In genomic region chr10:71378341-71379117, GRCh38 we compare ENCODE assay signal across 15 cellular contexts. TPM values are rescaled to one million over a fixed set of nuclear protein-coding genes. Genes with fewer than 3 reads are reported as not detected.
DNase-seq lines count a peak whose midpoint lies in the region; ATAC-seq and TF ChIP-seq lines count a peak whose summit lies in the region.
"Had no signal": no experiment of that assay in that cellular context is flagged by ENCODE, and none has a peak within 500 bp of the region (broad histone marks: within the 10 kb centered on the region; RNA-seq: fewer than 3 reads in every experiment).

No MANE protein-coding gene starts in this region.

- no peaks in the 10 kb centered on the region for H3K36me3 Mint-ChIP-seq in MCF 10A (ENCODE audit: insufficient read depth, unreplicated experiment)
- H3K36me3 Mint-ChIP-seq: activated naive CD4-positive, alpha-beta T cell treated with anti-CD3 and anti-CD28 coated beads, Interleukin-2, amount 10 ng/mL, durations not matched to agents 7 days and 5 days had no signal

- BruUV-seq in MCF 10A (replicated peaks; lab: Mats Ljungman, UMichigan) (no TSS peak), PC-3 (replicated peaks; lab: Mats Ljungman, UMichigan) (no TSS peak)

- POLR2A ChIA-PET in MCF 10A (lab: Yijun Ruan, JAX) = interaction anchor here (0.9 to 4.7 kb wide), 7 partner anchors 13 to 473 kb away, joined by 3 to 34 read pairs (median 6); partner anchors contain the start of genes PSAP and SLC29A3
- POLR2A ChIA-PET in PC-3 (lab: Charles Lee; ENCODE audit: unreplicated experiment) = no interaction called here

- no peak overlapping the region for H2AFZ ChIP-seq in PC-3 (ENCODE audit: low read length)

- intact Hi-C loops in breast epithelium (cut with DNase I; ENCODE audit: low total_unique reads) = loop anchor here (10.0 kb wide), 1 partner anchor 436 kb away; no protein-coding TSS in a partner anchor
- intact Hi-C loops in MCF 10A (cut with micrococcal nuclease) = no loop called here
- intact Hi-C loops in left colon (cut with DNase I, micrococcal nuclease) = loop anchor here in 1 of 2 donors (5.0 kb wide), 1 partner anchor 329 kb away; no protein-coding TSS in a partner anchor
- intact Hi-C loops in PC-3 (cut with micrococcal nuclease) = no loop called here
- intact Hi-C loops in upper lobe of right lung (cut with DNase I) = no loop called here

- no peak for TF ChIP-seq CTCF in breast epithelium (IDR thresholded peaks at IDR 0.05)
- TF ChIP-seq CTCF in MCF 10A (IDR thresholded peaks at IDR 0.05; ENCODE audit: unreplicated experiment) = no peak
- no peak for TF ChIP-seq CTCF in PC-3 (conservative IDR thresholded peaks at IDR 0.05; ENCODE audit: low read depth, low read length)
- no peak for TF ChIP-seq CTCF in upper lobe of right lung (IDR thresholded peaks at IDR 0.05)

- no peaks in the 10 kb centered on the region for H3K9me2 ChIP-seq in PC-3 (replicated peaks; ENCODE audit: low read length)

- ATAC-seq in left colon (peak; percentile 26), PC-3 (no peak), upper lobe of right lung (no peak)

- CTCF ChIA-PET in MCF 10A (lab: Yijun Ruan, JAX) (interaction anchor here (0.6 to 2.8 kb wide), 11 partner anchors 12 to 848 kb away, joined by 3 to 17 read pairs (median 4); partner anchors contain the start of gene SLC29A3), PC-3 (lab: Charles Lee) (interaction anchor here (0.6 to 0.8 kb wide), 2 partner anchors 59 to 88 kb away, joined by 3 to 4 read pairs; partner anchors contain the start of gene SLC29A3)

- H3K9ac ChIP-seq in PC-3 (ENCODE audit: low read length) = no peak overlapping the region

- H3K4me1 ChIP-seq in breast epithelium (no peaks in the 10 kb centered on the region), PC-3 (ENCODE audit: insufficient read depth, low read length) (peaks cover 9% of the 10 kb centered on the region), upper lobe of right lung (peaks cover 14% of the 10 kb centered on the region)

- no peaks in the 10 kb centered on the region for H4K20me1 ChIP-seq in PC-3 (ENCODE audit: low read length)

- no peak overlapping the region for H3K4me3 Mint-ChIP-seq in MCF 10A (ENCODE audit: unreplicated experiment)
- H3K4me3 Mint-ChIP-seq: nephron progenitor cell had no signal

- peaks cover 7% of the 10 kb centered on the region for H3K4me1 Mint-ChIP-seq in MCF 10A (ENCODE audit: insufficient read depth, unreplicated experiment)

- DNase-seq in breast epithelium (ENCODE audit: low spot score in 2 of 2) (no peak), MCF 10A (ENCODE audit: unreplicated experiment) (no peak), SKM-1 (lab: John Stamatoyannopoulos, UW; ENCODE audit: unreplicated experiment) (peak; percentile 62), left colon (no peak), PC-3 (no peak), upper lobe of right lung (no peak), NCI-H2029 (lab: John Stamatoyannopoulos, UW) (no peak)
- DNase-seq in activated CD4-positive, alpha-beta T cell treated with anti-CD3 and anti-CD28 coated beads for 1 hour = no peak
- DNase-seq: activated CD4-positive, alpha-beta T cell treated with anti-CD3 and anti-CD28 coated beads, Interleukin-2, amount 50 U/mL, for 1 hour; activated naive CD4-positive, alpha-beta T cell treated with anti-CD3 and anti-CD28 coated beads, Interleukin-2, amount 10 ng/mL, durations not matched to agents 7 days and 5 days; cerebellar nuclear complex; nephron progenitor cell; SHP77 treated with DMSO at 0.1 percent for 48 hours; stimulated activated CD4-positive, alpha-beta T cell treated with anti-CD3 and anti-CD28 coated beads, Interleukin-12 subunit alpha, Interleukin-12 subunit beta, amount 100 ng/mL, for 4 hours had no signal

- H3K27me3 Mint-ChIP-seq in MCF 10A (ENCODE audit: insufficient read depth, unreplicated experiment) = no peaks in the 10 kb centered on the region

- H3K9me3 ChIP-seq in breast epithelium (no peaks in the 10 kb centered on the region), PC-3 (ENCODE audit: low read length) (no peaks in the 10 kb centered on the region), upper lobe of right lung (no peaks in the 10 kb centered on the region)
- H3K9me3 ChIP-seq: A549 had no signal

- peak overlapping the region; percentile 40 to 91 for H3K27ac ChIP-seq in breast epithelium
- H3K27ac ChIP-seq in PC-3 (ENCODE audit: low read length) = no peak overlapping the region
- H3K27ac ChIP-seq in upper lobe of right lung = no peak overlapping the region

- no peak overlapping the region for H3K4me2 ChIP-seq in PC-3 (ENCODE audit: low read length)

- no peak overlapping the region for H3K4me3 ChIP-seq in breast epithelium
- no peak overlapping the region for H3K4me3 ChIP-seq in PC-3 (ENCODE audit: low read length)
- H3K4me3 ChIP-seq in upper lobe of right lung = no peak overlapping the region
- H3K4me3 ChIP-seq: A549 had no signal

- H3K27ac Mint-ChIP-seq in MCF 10A (ENCODE audit: low read depth, unreplicated experiment) = no peak overlapping the region
- H3K27ac Mint-ChIP-seq: activated naive CD4-positive, alpha-beta T cell treated with anti-CD3 and anti-CD28 coated beads, Interleukin-2, amount 10 ng/mL, durations not matched to agents 7 days and 5 days; nephron progenitor cell had no signal

- H3K36me3 ChIP-seq in breast epithelium (no peaks in the 10 kb centered on the region), PC-3 (ENCODE audit: low read depth, low read length) (no peaks in the 10 kb centered on the region), upper lobe of right lung (no peaks in the 10 kb centered on the region)

- H3K79me2 ChIP-seq in PC-3 (ENCODE audit: low read length) = no peaks in the 10 kb centered on the region

- no peaks in the 10 kb centered on the region for H3K27me3 ChIP-seq in breast epithelium
- no peaks in the 10 kb centered on the region for H3K27me3 ChIP-seq in PC-3 (ENCODE audit: low read length)
- no peaks in the 10 kb centered on the region for H3K27me3 ChIP-seq in upper lobe of right lung

- no peak for TF ChIP-seq POLR2A in breast epithelium (IDR thresholded peaks at IDR 0.05)

- H3K9me3 Mint-ChIP-seq in MCF 10A (ENCODE audit: unreplicated experiment) = no peaks in the 10 kb centered on the region
- H3K9me3 Mint-ChIP-seq: activated naive CD4-positive, alpha-beta T cell treated with anti-CD3 and anti-CD28 coated beads, Interleukin-2, amount 10 ng/mL, durations not matched to agents 7 days and 5 days; nephron progenitor cell had no signal

- H3F3A ChIP-seq in PC-3 (ENCODE audit: low read length, unreplicated experiment) = no peaks in the 10 kb centered on the region

RNA-seq across cellular contexts. Expression of gene CDH23, which starts 18.2 kb away (rescaled TPM):
- 10 to 100 TPM in 2 of 3 donors, 1 to 10 TPM in 1; 8.5 to 13.8 (median 11.6) TPM for total RNA-seq in breast epithelium
- total RNA-seq in MCF 10A (2022) = 0.02 and 0.07 TPM in 2 replicates
- 1 to 10 TPM; 2.2 to 2.5 TPM for total RNA-seq in left colon
- total RNA-seq in PC-3 (2014; rRNA removed) = not detected in 2 replicates
- total RNA-seq in upper lobe of right lung = 10.9 TPM

RNA-seq across cellular contexts. Expression of gene SLC29A3, which starts 59.5 kb away (rescaled TPM):
- total RNA-seq in breast epithelium (10 to 100 TPM in 1 of 3 donors, 1 to 10 TPM in 2; 5.6 to 12.0 (median 6.2) TPM), MCF 10A (2022) (3.6 and 4.0 TPM in 2 replicates), left colon (1 to 10 TPM; 4.1 to 6.7 TPM), PC-3 (2014; rRNA removed) (3.9 and 4.4 TPM in 2 replicates), upper lobe of right lung (14.8 TPM)

Comparison
In these comparisons a context has a peak if more than half of its experiments do, and no peak if none do; other contexts are left out.
1. H3K27ac ChIP-seq: peak in breast epithelium (2 of 2); none in PC-3 (single experiment) and upper lobe of right lung (single experiment).